8 cellular contexts compared by ENCODE assay signal in genomic region chr6:170306324-170307079, GRCh38. TPM values are rescaled to one million over a fixed set of nuclear protein-coding genes. Genes with fewer than 3 reads are reported as not detected.
A peak's percentile ranks its signal among the peaks of the same experiment; 100 is the strongest.
DNase-seq lines count a peak whose midpoint lies in the region; ATAC-seq and TF ChIP-seq lines count a peak whose summit lies in the region.

Gene FAM120B (plus strand): TSS chr6:170306758. CDS start chr6:170317391, 10,633 bp downstream.

- TF ChIP-seq CTCF in coronary artery (IDR thresholded peaks at IDR 0.05), result no peak

- peaks cover 25% of the 10 kb centered on the region for H3K27me3 Mint-ChIP-seq in activated CD4-positive, alpha-beta T cell treated with anti-CD3 and anti-CD28 coated beads, Interleukin-2, amount 10 ng/mL, durations not matched to agents 7 days and 5 days

- CTCF ChIA-PET in activated CD4-positive, alpha-beta T cell treated with anti-CD3 and anti-CD28 coated beads, Interleukin-2, amount 10 ng/mL, durations not matched to agents 7 days and 5 days (lab: Charles Lee), result interaction anchor here (0.6 to 2.5 kb wide), 4 partner anchors 12 to 46 kb away, joined by 3 to 8 read pairs (median 4); no protein-coding TSS in a partner anchor

- POLR2A ChIA-PET in activated CD4-positive, alpha-beta T cell treated with anti-CD3 and anti-CD28 coated beads, Interleukin-2, amount 10 ng/mL, durations not matched to agents 7 days and 5 days (lab: Charles Lee), result no interaction called here

- DNase-seq in C1 segment of cervical spinal cord (lab: John Stamatoyannopoulos, UW), result peak; percentile 62 to 97 (median 95)
- peak; percentile 99 for DNase-seq in NCI-H69 (lab: John Stamatoyannopoulos, UW)
- DNase-seq in activated CD4-positive, alpha-beta T cell treated with anti-CD3 and anti-CD28 coated beads, Interleukin-2, amount 10 ng/mL, durations not matched to agents 7 days and 5 days, result peak; percentile 96
- DNase-seq in coronary artery (ENCODE audit: low spot score), result peak; percentile 97
- DNase-seq in left lobe of liver (ENCODE audit: low spot score), result peak; percentile 98
- DNase-seq in stimulated activated CD4-positive, alpha-beta T cell treated with anti-CD3 and anti-CD28 coated beads, Interleukin-2, amount 100 ng/mL, for 24 hours, result peak; percentile 95 to 96

- peaks cover 22% of the 10 kb centered on the region for H3K36me3 Mint-ChIP-seq in activated CD4-positive, alpha-beta T cell treated with anti-CD3 and anti-CD28 coated beads, Interleukin-2, amount 10 ng/mL, durations not matched to agents 7 days and 5 days (ENCODE audit: low read depth)

- H3K4me3 Mint-ChIP-seq in activated CD4-positive, alpha-beta T cell treated with anti-CD3 and anti-CD28 coated beads, Interleukin-2, amount 10 ng/mL, durations not matched to agents 7 days and 5 days, result peak within 1 kb of the TSS; percentile 88

- peak within 1 kb of the TSS; percentile 99 for H3K4me3 ChIP-seq in coronary artery

- peak within 1 kb of the TSS; percentile 98 for H3K27ac Mint-ChIP-seq in activated CD4-positive, alpha-beta T cell treated with anti-CD3 and anti-CD28 coated beads, Interleukin-2, amount 10 ng/mL, durations not matched to agents 7 days and 5 days

- ATAC-seq in GM19372 (IDR thresholded peaks at IDR 0.05; ENCODE audit: low read depth, unreplicated experiment), result peak; percentile 97
- ATAC-seq in HG03521 (IDR thresholded peaks at IDR 0.05; ENCODE audit: unreplicated experiment), result peak; percentile 95
- ATAC-seq in left lobe of liver, result peak; percentile 97

- H3K27ac ChIP-seq in coronary artery, result peak within 1 kb of the TSS; percentile 88 to 94

- H3K4me1 Mint-ChIP-seq in activated CD4-positive, alpha-beta T cell treated with anti-CD3 and anti-CD28 coated beads, Interleukin-2, amount 10 ng/mL, durations not matched to agents 7 days and 5 days, result peaks cover 38% of the 10 kb centered on the region

- peaks cover 6% of the 10 kb centered on the region for H3K9me3 Mint-ChIP-seq in activated CD4-positive, alpha-beta T cell treated with anti-CD3 and anti-CD28 coated beads, Interleukin-2, amount 10 ng/mL, durations not matched to agents 7 days and 5 days

RNA-seq across cellular contexts. Expression of gene FAM120B, which starts in this region (rescaled TPM):
- total RNA-seq in activated CD4-positive, alpha-beta T cell treated with anti-CD3 and anti-CD28 coated beads, Interleukin-2, amount 10 ng/mL, durations not matched to agents 7 days and 5 days, result 10 to 100 TPM; 29.8 to 33.0 TPM
- total RNA-seq in left lobe of liver, result 11.6 TPM

Comparison
In these comparisons a context has a peak if more than half of its experiments do, and no peak if none do; other contexts are left out.
1. Peak in every context shown above with its lines: DNase-seq, ATAC-seq, H3K4me3 ChIP-seq and H3K27ac ChIP-seq.